ENCODE assay signal across 1 cellular context in the genomic region with DNA sequence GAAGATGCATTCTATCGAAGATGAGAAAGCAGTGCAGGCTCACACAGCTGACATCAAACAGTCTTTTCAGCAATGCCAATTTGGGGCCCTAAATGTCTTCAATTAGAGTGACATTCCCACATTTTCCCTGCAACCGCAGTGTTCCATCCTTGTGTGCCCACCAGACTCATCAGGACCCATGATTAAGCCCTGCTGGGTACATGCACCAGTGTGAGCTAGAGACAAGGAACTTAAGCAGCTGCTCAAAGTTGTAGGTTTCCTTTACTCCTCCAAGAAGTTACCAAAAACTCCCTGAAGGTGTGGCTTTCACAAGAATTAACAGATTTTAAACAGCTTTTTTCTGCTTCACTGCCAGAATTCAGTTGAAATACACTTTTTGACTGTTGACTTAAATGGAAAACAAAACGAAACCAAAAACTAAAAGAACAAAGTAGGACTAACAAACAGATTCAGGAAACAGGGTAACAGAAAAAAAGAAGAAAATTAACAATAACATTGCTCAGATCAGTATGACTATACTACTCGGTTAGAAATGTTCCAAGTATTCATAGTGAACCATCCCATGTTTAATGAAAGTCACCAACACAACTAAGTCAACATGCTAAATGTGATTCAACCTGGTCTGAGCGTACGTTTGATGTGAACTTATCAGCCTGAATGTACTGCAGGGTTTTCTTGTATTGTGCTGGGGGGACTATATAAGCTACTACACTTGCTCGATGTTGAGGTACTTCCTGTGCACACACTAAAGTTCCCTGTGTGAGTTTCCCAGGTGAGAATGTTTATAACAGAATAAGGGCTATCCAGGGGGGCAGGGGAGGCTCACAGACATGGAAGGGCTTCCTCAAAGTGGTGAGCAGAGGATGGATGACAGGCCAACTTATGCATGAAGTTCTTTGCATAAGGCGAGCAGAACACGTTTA.
TF ChIP-seq lines count a peak whose summit lies in the region.

No MANE protein-coding gene starts in this region.

TF ChIP-seq in H1, 55 proteins besides CTCF, POLR2A, EP300 and RAD21:
- TF ChIP-seq TEAD4 (IDR thresholded peaks at IDR 0.05; ENCODE audit: low read depth, low read length) (no peak), ATF2 (IDR thresholded peaks at IDR 0.05; ENCODE audit: low read length) (no peak), JUND (IDR thresholded peaks at IDR 0.05; ENCODE audit: low read length) (no peak), ZNF274 (IDR thresholded peaks at IDR 0.05; ENCODE audit: borderline replicate concordance, extremely low read depth, low read length) (no peak), CHD1 (IDR thresholded peaks at IDR 0.05; ENCODE audit: low read depth, low read length) (no peak), SIRT6 (IDR thresholded peaks at IDR 0.05; ENCODE audit: low read length) (no peak), TCF12 (IDR thresholded peaks at IDR 0.05; ENCODE audit: low read depth, low read length) (no peak), KDM4A (IDR thresholded peaks at IDR 0.05; ENCODE audit: low read depth, low read length, severe bottlenecking) (no peak), TAF7 (optimal IDR thresholded peaks at IDR 0.05; ENCODE audit: borderline replicate concordance, low read depth, low read length) (no peak), CEBPB (IDR thresholded peaks at IDR 0.05; ENCODE audit: low read depth, low read length) (no peak), RFX5 (IDR thresholded peaks at IDR 0.05; ENCODE audit: borderline replicate concordance, low read depth, low read length) (no peak), SUZ12 (IDR thresholded peaks at IDR 0.05; ENCODE audit: low read length) (no peak), RNF2 (IDR thresholded peaks at IDR 0.05; ENCODE audit: borderline replicate concordance, low read depth, low read length, missing control alignments, poor library complexity, severe bottlenecking) (no peak), CREB1 (IDR thresholded peaks at IDR 0.05) (no peak)
- TF ChIP-seq, protein P1, sequence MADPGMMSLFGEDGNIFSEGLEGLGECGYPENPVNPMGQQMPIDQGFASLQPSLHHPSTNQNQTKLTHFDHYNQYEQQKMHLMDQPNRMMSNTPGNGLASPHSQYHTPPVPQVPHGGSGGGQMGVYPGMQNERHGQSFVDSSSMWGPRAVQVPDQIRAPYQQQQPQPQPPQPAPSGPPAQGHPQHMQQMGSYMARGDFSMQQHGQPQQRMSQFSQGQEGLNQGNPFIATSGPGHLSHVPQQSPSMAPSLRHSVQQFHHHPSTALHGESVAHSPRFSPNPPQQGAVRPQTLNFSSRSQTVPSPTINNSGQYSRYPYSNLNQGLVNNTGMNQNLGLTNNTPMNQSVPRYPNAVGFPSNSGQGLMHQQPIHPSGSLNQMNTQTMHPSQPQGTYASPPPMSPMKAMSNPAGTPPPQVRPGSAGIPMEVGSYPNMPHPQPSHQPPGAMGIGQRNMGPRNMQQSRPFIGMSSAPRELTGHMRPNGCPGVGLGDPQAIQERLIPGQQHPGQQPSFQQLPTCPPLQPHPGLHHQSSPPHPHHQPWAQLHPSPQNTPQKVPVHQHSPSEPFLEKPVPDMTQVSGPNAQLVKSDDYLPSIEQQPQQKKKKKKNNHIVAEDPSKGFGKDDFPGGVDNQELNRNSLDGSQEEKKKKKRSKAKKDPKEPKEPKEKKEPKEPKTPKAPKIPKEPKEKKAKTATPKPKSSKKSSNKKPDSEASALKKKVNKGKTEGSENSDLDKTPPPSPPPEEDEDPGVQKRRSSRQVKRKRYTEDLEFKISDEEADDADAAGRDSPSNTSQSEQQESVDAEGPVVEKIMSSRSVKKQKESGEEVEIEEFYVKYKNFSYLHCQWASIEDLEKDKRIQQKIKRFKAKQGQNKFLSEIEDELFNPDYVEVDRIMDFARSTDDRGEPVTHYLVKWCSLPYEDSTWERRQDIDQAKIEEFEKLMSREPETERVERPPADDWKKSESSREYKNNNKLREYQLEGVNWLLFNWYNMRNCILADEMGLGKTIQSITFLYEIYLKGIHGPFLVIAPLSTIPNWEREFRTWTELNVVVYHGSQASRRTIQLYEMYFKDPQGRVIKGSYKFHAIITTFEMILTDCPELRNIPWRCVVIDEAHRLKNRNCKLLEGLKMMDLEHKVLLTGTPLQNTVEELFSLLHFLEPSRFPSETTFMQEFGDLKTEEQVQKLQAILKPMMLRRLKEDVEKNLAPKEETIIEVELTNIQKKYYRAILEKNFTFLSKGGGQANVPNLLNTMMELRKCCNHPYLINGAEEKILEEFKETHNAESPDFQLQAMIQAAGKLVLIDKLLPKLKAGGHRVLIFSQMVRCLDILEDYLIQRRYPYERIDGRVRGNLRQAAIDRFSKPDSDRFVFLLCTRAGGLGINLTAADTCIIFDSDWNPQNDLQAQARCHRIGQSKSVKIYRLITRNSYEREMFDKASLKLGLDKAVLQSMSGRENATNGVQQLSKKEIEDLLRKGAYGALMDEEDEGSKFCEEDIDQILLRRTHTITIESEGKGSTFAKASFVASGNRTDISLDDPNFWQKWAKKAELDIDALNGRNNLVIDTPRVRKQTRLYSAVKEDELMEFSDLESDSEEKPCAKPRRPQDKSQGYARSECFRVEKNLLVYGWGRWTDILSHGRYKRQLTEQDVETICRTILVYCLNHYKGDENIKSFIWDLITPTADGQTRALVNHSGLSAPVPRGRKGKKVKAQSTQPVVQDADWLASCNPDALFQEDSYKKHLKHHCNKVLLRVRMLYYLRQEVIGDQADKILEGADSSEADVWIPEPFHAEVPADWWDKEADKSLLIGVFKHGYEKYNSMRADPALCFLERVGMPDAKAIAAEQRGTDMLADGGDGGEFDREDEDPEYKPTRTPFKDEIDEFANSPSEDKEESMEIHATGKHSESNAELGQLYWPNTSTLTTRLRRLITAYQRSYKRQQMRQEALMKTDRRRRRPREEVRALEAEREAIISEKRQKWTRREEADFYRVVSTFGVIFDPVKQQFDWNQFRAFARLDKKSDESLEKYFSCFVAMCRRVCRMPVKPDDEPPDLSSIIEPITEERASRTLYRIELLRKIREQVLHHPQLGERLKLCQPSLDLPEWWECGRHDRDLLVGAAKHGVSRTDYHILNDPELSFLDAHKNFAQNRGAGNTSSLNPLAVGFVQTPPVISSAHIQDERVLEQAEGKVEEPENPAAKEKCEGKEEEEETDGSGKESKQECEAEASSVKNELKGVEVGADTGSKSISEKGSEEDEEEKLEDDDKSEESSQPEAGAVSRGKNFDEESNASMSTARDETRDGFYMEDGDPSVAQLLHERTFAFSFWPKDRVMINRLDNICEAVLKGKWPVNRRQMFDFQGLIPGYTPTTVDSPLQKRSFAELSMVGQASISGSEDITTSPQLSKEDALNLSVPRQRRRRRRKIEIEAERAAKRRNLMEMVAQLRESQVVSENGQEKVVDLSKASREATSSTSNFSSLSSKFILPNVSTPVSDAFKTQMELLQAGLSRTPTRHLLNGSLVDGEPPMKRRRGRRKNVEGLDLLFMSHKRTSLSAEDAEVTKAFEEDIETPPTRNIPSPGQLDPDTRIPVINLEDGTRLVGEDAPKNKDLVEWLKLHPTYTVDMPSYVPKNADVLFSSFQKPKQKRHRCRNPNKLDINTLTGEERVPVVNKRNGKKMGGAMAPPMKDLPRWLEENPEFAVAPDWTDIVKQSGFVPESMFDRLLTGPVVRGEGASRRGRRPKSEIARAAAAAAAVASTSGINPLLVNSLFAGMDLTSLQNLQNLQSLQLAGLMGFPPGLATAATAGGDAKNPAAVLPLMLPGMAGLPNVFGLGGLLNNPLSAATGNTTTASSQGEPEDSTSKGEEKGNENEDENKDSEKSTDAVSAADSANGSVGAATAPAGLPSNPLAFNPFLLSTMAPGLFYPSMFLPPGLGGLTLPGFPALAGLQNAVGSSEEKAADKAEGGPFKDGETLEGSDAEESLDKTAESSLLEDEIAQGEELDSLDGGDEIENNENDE (IDR thresholded peaks at IDR 0.05; ENCODE audit: insufficient replicate concordance, low read length) = no peak
